Comparison of ENCODE assay signal across 2 cellular contexts in the genomic region with DNA sequence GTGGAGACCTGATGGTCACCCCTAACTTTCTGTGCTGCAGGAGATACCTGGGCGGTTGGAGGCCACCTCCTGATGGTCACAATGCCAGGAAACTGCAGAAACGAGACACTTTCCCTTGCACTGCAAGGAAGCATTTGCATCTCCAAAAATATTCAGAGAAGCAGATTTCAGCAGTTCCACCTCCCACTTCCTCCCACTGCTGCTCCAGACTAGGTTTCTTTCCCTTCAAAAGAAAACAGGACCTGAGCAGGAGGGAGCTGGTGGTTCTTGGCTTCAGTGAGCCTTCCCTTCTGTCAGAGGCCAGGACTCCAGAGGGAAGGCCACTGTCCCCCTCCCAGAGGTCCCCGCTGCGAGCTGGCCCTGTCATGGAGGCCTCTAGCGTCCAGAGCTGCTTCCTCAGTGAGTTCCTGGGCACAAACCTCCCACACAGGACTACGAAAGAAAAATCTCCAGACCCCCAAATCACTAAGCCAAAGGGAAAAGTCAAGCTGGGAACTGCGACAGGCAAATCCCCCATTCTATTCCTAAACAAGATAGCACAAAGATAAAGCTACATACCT.
A peak's percentile ranks its signal among the peaks of the same experiment; 100 is the strongest.
TF ChIP-seq lines count a peak whose summit lies in the region.

No MANE protein-coding gene starts in this region.

TF ChIP-seq in HEK293, 187 proteins besides CTCF, POLR2A, EP300 and RAD21:
- TF ChIP-seq EGR2 (tag by site-specific recombination; IDR thresholded peaks at IDR 0.05; ENCODE audit: low read depth) (0 out of 2 replicates have a peak, but pooled peaks have one; percentile 22), ZNF747 (tag by site-specific recombination; IDR thresholded peaks at IDR 0.05) (no peak)

TF ChIP-seq in K562, 482 proteins besides CTCF, POLR2A, EP300 and RAD21:
- TF ChIP-seq STAT5B (CRISPR knock-in tag; IDR thresholded peaks at IDR 0.05) (no peak), HDGF (IDR thresholded peaks at IDR 0.05) (no peak), ZNF644 (tag; IDR thresholded peaks at IDR 0.05; ENCODE audit: low read depth) (no peak), TRIM24 (IDR thresholded peaks at IDR 0.05) (no peak), DMBX1 (CRISPR knock-in tag; IDR thresholded peaks at IDR 0.05; ENCODE audit: borderline replicate concordance) (no peak), SMARCA5 (IDR thresholded peaks at IDR 0.05) (no peak), DDX20 (tag; IDR thresholded peaks at IDR 0.05; ENCODE audit: low read depth) (no peak), CTBP1 (IDR thresholded peaks at IDR 0.05; ENCODE audit: borderline replicate concordance) (no peak), HDAC2 (IDR thresholded peaks at IDR 0.05) (no peak), STAG1 (CRISPR knock-in tag; IDR thresholded peaks at IDR 0.05; ENCODE audit: borderline replicate concordance) (no peak), MAFG (tag; conservative IDR thresholded peaks at IDR 0.05) (no peak), ZNF668 (CRISPR knock-in tag; IDR thresholded peaks at IDR 0.05) (no peak), MYBL2 (IDR thresholded peaks at IDR 0.05; ENCODE audit: low read depth) (no peak), MYBL2 (CRISPR knock-in tag; IDR thresholded peaks at IDR 0.05; ENCODE audit: borderline replicate concordance) (no peak)
- TF ChIP-seq, protein P1, sequence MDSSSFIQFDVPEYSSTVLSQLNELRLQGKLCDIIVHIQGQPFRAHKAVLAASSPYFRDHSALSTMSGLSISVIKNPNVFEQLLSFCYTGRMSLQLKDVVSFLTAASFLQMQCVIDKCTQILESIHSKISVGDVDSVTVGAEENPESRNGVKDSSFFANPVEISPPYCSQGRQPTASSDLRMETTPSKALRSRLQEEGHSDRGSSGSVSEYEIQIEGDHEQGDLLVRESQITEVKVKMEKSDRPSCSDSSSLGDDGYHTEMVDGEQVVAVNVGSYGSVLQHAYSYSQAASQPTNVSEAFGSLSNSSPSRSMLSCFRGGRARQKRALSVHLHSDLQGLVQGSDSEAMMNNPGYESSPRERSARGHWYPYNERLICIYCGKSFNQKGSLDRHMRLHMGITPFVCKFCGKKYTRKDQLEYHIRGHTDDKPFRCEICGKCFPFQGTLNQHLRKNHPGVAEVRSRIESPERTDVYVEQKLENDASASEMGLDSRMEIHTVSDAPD (CRISPR knock-in tag; IDR thresholded peaks at IDR 0.05), result no peak
- TF ChIP-seq, protein P2, sequence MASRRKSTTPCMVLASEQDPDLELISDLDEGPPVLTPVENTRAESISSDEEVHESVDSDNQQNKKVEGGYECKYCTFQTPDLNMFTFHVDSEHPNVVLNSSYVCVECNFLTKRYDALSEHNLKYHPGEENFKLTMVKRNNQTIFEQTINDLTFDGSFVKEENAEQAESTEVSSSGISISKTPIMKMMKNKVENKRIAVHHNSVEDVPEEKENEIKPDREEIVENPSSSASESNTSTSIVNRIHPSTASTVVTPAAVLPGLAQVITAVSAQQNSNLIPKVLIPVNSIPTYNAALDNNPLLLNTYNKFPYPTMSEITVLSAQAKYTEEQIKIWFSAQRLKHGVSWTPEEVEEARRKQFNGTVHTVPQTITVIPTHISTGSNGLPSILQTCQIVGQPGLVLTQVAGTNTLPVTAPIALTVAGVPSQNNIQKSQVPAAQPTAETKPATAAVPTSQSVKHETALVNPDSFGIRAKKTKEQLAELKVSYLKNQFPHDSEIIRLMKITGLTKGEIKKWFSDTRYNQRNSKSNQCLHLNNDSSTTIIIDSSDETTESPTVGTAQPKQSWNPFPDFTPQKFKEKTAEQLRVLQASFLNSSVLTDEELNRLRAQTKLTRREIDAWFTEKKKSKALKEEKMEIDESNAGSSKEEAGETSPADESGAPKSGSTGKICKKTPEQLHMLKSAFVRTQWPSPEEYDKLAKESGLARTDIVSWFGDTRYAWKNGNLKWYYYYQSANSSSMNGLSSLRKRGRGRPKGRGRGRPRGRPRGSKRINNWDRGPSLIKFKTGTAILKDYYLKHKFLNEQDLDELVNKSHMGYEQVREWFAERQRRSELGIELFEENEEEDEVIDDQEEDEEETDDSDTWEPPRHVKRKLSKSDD (conservative IDR thresholded peaks at IDR 0.05; ENCODE audit: low read length), result no peak
- TF ChIP-seq, protein P3, sequence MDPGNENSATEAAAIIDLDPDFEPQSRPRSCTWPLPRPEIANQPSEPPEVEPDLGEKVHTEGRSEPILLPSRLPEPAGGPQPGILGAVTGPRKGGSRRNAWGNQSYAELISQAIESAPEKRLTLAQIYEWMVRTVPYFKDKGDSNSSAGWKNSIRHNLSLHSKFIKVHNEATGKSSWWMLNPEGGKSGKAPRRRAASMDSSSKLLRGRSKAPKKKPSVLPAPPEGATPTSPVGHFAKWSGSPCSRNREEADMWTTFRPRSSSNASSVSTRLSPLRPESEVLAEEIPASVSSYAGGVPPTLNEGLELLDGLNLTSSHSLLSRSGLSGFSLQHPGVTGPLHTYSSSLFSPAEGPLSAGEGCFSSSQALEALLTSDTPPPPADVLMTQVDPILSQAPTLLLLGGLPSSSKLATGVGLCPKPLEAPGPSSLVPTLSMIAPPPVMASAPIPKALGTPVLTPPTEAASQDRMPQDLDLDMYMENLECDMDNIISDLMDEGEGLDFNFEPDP (CRISPR knock-in tag; IDR thresholded peaks at IDR 0.05), result no peak
- TF ChIP-seq, protein P4, sequence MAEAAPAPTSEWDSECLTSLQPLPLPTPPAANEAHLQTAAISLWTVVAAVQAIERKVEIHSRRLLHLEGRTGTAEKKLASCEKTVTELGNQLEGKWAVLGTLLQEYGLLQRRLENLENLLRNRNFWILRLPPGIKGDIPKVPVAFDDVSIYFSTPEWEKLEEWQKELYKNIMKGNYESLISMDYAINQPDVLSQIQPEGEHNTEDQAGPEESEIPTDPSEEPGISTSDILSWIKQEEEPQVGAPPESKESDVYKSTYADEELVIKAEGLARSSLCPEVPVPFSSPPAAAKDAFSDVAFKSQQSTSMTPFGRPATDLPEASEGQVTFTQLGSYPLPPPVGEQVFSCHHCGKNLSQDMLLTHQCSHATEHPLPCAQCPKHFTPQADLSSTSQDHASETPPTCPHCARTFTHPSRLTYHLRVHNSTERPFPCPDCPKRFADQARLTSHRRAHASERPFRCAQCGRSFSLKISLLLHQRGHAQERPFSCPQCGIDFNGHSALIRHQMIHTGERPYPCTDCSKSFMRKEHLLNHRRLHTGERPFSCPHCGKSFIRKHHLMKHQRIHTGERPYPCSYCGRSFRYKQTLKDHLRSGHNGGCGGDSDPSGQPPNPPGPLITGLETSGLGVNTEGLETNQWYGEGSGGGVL (CRISPR knock-in tag; IDR thresholded peaks at IDR 0.05), result no peak
- TF ChIP-seq, protein P5, sequence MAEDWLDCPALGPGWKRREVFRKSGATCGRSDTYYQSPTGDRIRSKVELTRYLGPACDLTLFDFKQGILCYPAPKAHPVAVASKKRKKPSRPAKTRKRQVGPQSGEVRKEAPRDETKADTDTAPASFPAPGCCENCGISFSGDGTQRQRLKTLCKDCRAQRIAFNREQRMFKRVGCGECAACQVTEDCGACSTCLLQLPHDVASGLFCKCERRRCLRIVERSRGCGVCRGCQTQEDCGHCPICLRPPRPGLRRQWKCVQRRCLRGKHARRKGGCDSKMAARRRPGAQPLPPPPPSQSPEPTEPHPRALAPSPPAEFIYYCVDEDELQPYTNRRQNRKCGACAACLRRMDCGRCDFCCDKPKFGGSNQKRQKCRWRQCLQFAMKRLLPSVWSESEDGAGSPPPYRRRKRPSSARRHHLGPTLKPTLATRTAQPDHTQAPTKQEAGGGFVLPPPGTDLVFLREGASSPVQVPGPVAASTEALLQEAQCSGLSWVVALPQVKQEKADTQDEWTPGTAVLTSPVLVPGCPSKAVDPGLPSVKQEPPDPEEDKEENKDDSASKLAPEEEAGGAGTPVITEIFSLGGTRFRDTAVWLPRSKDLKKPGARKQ (CRISPR knock-in tag; IDR thresholded peaks at IDR 0.05), result no peak
- TF ChIP-seq, protein P6, sequence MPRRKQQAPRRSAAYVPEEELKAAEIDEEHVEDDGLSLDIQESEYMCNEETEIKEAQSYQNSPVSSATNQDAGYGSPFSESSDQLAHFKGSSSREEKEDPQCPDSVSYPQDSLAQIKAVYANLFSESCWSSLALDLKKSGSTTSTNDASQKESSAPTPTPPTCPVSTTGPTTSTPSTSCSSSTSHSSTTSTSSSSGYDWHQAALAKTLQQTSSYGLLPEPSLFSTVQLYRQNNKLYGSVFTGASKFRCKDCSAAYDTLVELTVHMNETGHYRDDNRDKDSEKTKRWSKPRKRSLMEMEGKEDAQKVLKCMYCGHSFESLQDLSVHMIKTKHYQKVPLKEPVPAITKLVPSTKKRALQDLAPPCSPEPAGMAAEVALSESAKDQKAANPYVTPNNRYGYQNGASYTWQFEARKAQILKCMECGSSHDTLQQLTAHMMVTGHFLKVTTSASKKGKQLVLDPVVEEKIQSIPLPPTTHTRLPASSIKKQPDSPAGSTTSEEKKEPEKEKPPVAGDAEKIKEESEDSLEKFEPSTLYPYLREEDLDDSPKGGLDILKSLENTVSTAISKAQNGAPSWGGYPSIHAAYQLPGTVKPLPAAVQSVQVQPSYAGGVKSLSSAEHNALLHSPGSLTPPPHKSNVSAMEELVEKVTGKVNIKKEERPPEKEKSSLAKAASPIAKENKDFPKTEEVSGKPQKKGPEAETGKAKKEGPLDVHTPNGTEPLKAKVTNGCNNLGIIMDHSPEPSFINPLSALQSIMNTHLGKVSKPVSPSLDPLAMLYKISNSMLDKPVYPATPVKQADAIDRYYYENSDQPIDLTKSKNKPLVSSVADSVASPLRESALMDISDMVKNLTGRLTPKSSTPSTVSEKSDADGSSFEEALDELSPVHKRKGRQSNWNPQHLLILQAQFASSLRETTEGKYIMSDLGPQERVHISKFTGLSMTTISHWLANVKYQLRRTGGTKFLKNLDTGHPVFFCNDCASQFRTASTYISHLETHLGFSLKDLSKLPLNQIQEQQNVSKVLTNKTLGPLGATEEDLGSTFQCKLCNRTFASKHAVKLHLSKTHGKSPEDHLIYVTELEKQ (CRISPR knock-in tag; IDR thresholded peaks at IDR 0.05), result no peak
- TF ChIP-seq, protein P7, sequence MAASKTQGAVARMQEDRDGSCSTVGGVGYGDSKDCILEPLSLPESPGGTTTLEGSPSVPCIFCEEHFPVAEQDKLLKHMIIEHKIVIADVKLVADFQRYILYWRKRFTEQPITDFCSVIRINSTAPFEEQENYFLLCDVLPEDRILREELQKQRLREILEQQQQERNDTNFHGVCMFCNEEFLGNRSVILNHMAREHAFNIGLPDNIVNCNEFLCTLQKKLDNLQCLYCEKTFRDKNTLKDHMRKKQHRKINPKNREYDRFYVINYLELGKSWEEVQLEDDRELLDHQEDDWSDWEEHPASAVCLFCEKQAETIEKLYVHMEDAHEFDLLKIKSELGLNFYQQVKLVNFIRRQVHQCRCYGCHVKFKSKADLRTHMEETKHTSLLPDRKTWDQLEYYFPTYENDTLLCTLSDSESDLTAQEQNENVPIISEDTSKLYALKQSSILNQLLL (CRISPR knock-in tag; IDR thresholded peaks at IDR 0.05; ENCODE audit: borderline replicate concordance), result no peak
TF ChIP-seq in K562: peak in this region for 0.
